8 cellular contexts compared by ENCODE assay signal in genomic region chr17:81511550-81511799, GRCh38. TPM values are rescaled to one million over a fixed set of nuclear protein-coding genes. Genes with fewer than 3 reads are reported as not detected.
DNase-seq lines count a peak whose midpoint lies in the region; ATAC-seq and TF ChIP-seq lines count a peak whose summit lies in the region.

No MANE protein-coding gene starts in this region.

- no peak for ATAC-seq in T-helper 17 cell
- no peak for ATAC-seq in gastrocnemius medialis
- no peak for ATAC-seq in HG03342 (IDR thresholded peaks at IDR 0.05; ENCODE audit: unreplicated experiment)
- ATAC-seq in HG02798 (IDR thresholded peaks at IDR 0.05; ENCODE audit: poor library complexity, unreplicated experiment) = no peak

- H3K4me1 ChIP-seq in GM23248 (ENCODE audit: insufficient read depth) = peaks cover 5% of the 10 kb centered on the region; the same call in 1 of the 2 replicates
- peaks cover 27 to 36% of the 10 kb centered on the region in 2 donors for H3K4me1 ChIP-seq in gastrocnemius medialis

- peak overlapping the region; percentile 95 for H3K4me2 ChIP-seq in GM23248 (ENCODE audit: unreplicated experiment)

- WGBS in GM23248 (ENCODE audit: low coverage in 1 of 2, low lambda C conversion rate in 2 of 2, missing lambda C conversion rate in 2 of 2), 2 experiments = 0% methylated on average over 10 of the region's 10 CpGs

- peaks cover 34% of the 10 kb centered on the region for H3K36me3 ChIP-seq in GM23248 (ENCODE audit: low read depth)
- H3K36me3 ChIP-seq in gastrocnemius medialis = peaks cover 0 to 30% of the 10 kb centered on the region in 2 donors

- H3F3A ChIP-seq in GM23248 (ENCODE audit: insufficient read depth) = peaks cover 69% of the 10 kb centered on the region

- H3K27ac ChIP-seq in GM23248 (peak overlapping the region; percentile 69), gastrocnemius medialis (peak overlapping the region; percentile 86 to 100 (median 96))

- peaks cover 47% of the 10 kb centered on the region for H3K4me1 Mint-ChIP-seq in T-helper 17 cell

- TF ChIP-seq POLR2A in gastrocnemius medialis (IDR thresholded peaks at IDR 0.05) = peak in 1 of 2 donors; percentile 6

- intact Hi-C loops in gastrocnemius medialis (cut with DNase I; ENCODE audit: low total_unique reads) = loop anchor here (5.0 kb wide), 1 partner anchor 41 kb away; the partner anchor contains the start of gene FAAP100

- peak overlapping the region; percentile 99 for H3K27ac Mint-ChIP-seq in T-helper 17 cell

- H4K20me1 ChIP-seq in GM23248 (ENCODE audit: insufficient read depth) = peaks cover 32% of the 10 kb centered on the region; the same call in 1 of the 2 replicates

- no peaks in the 10 kb centered on the region for H3K9me3 ChIP-seq in GM23248 (ENCODE audit: low read depth)
- H3K9me3 ChIP-seq in T-helper 17 cell (ENCODE audit: control insufficient read depth, low read length, poor library complexity, severe bottlenecking) = no peaks in the 10 kb centered on the region
- no peaks in the 10 kb centered on the region for H3K9me3 ChIP-seq in gastrocnemius medialis

- H3K36me3 Mint-ChIP-seq in T-helper 17 cell (ENCODE audit: low read depth) = peaks cover 16% of the 10 kb centered on the region

- H3K27me3 ChIP-seq in GM23248 (replicated peaks; ENCODE audit: insufficient read depth) (no peaks in the 10 kb centered on the region), gastrocnemius medialis (no peaks in the 10 kb centered on the region)

- H3K4me3 ChIP-seq in GM23248 (peak overlapping the region; percentile 97), fibroblast of villous mesenchyme (ENCODE audit: low read depth, low read length) (peak overlapping the region; percentile 74), gastrocnemius medialis (peak overlapping the region; percentile 81 to 95 (median 89))

- no peak for TF ChIP-seq CTCF in fibroblast of villous mesenchyme (IDR thresholded peaks at IDR 0.05; ENCODE audit: insufficient read depth, low read depth, low read length)
- no peak for TF ChIP-seq CTCF in gastrocnemius medialis (IDR thresholded peaks at IDR 0.05 in 4 of 5, conservative IDR thresholded peaks at IDR 0.05 in 1 of 5)

- peak overlapping the region; percentile 99 for H3K4me3 Mint-ChIP-seq in T-helper 17 cell

- DNase-seq in GM23248 (no peak), T-helper 17 cell (no peak), fibroblast of villous mesenchyme (ENCODE audit: low read depth) (no peak), gastrocnemius medialis (no peak), DMS114 treated with DMSO at 0.1 percent for 48 hours (lab: John Stamatoyannopoulos, UW; ENCODE audit: unreplicated experiment) (no peak), DMS79 treated with DMSO at 0.1 percent for 48 hours (lab: John Stamatoyannopoulos, UW) (no peak)

- in situ Hi-C loops in GM23248 (cut with MboI) (no loop called here), gastrocnemius medialis (cut with MboI; ENCODE audit: low sequenced_read_pairs in 4 of 4) (no loop called here)

- H3K9ac ChIP-seq in GM23248 = peak overlapping the region; percentile 89

- H3K9me2 ChIP-seq in GM23248 (ENCODE audit: insufficient read depth) = no peaks in the 10 kb centered on the region

- peaks cover 5% of the 10 kb centered on the region for H3K27me3 Mint-ChIP-seq in T-helper 17 cell

- peaks cover 56% of the 10 kb centered on the region for H3K79me2 ChIP-seq in GM23248 (ENCODE audit: insufficient read depth)

- no peak overlapping the region for H2AFZ ChIP-seq in GM23248

RNA-seq across cellular contexts. Expression of gene ACTG1, which starts 1.1 kb away (rescaled TPM):
- total RNA-seq in GM23248 (2014; rRNA removed; shearing (Covaris generic)) = 8,476 and 9,349 TPM in 2 replicates
- polyA plus RNA-seq in GM23248 (2016; fragmentation: Nextera tagmentation; extraction: Ambion mirVana) = 3,778 and 3,933 TPM in 2 replicates
- total RNA-seq in T-helper 17 cell (1,000 to 10,000 TPM; 1,202 to 1,502 TPM), fibroblast of villous mesenchyme (10,242 and 13,686 TPM in 2 replicates), gastrocnemius medialis (100 to 1,000 TPM; 322 to 934 (median 415) TPM)

RNA-seq across cellular contexts. Expression of gene FSCN2, which starts 16.7 kb away (rescaled TPM):
- 2.3 and 3.2 TPM in 2 replicates for total RNA-seq in GM23248 (2014; rRNA removed; shearing (Covaris generic))
- 0.23 and 0.48 TPM in 2 replicates for polyA plus RNA-seq in GM23248 (2016; fragmentation: Nextera tagmentation; extraction: Ambion mirVana)
- under 1 TPM; 0.65 to 0.72 TPM for total RNA-seq in T-helper 17 cell
- 1.7 and 3.5 TPM in 2 replicates for total RNA-seq in fibroblast of villous mesenchyme
- total RNA-seq in gastrocnemius medialis = under 1 TPM in 2 of 4 donors, not detected in 2; 0.20 to 0.46 TPM

RNA-seq across cellular contexts. Expression of gene FAAP100, which starts 40.7 kb away (rescaled TPM):
- 44.9 and 45.5 TPM in 2 replicates for total RNA-seq in GM23248 (2014; rRNA removed; shearing (Covaris generic))
- 25.2 and 25.7 TPM in 2 replicates for polyA plus RNA-seq in GM23248 (2016; fragmentation: Nextera tagmentation; extraction: Ambion mirVana)
- 10 to 100 TPM; 25.2 to 30.6 TPM for total RNA-seq in T-helper 17 cell
- 27.6 and 40.3 TPM in 2 replicates for total RNA-seq in fibroblast of villous mesenchyme
- total RNA-seq in gastrocnemius medialis = 10 to 100 TPM; 14.4 to 27.9 (median 15.6) TPM
